In genomic region chr3:127375151-127375937, GRCh38 we compare ENCODE assay signal across 27 cellular contexts.
"Had no signal": no experiment of that assay in that cellular context is flagged by ENCODE, and none has a peak within 500 bp of the region (broad histone marks: within the 10 kb centered on the region; RNA-seq: fewer than 3 reads in every experiment).

No MANE protein-coding gene starts in this region.

- H3K4me3 ChIP-seq: adrenal gland, ascending aorta, dorsolateral prefrontal cortex, esophagus muscularis mucosa, gastrocnemius medialis, heart left ventricle, sigmoid colon, smooth muscle cell, thoracic aorta had no signal

- H3K9me3 ChIP-seq: adrenal gland, ascending aorta, gastrocnemius medialis, thoracic aorta had no signal

- H3K4me1 ChIP-seq: adrenal gland, ascending aorta, esophagus muscularis mucosa, gastrocnemius medialis, heart left ventricle, sigmoid colon had no signal

- DNase-seq: activated B cell treated with CpG ODN at 0.5 μM for 24 hours; activated CD4-positive, alpha-beta T cell treated with anti-CD3 and anti-CD28 coated beads for 36 hours; activated CD4-positive, alpha-beta T cell treated with anti-CD3 and anti-CD28 coated beads, Interleukin-2, amount 50 U/mL, for 4 hours; activated CD8-positive, alpha-beta memory T cell treated with anti-CD3 and anti-CD28 coated beads, Interleukin-2, amount 50 U/mL, for 4 hours; activated naive CD4-positive, alpha-beta T cell; activated T-cell treated with anti-CD3 and anti-CD28 coated beads, Interleukin-2, amount 50 U/mL, for 4 hours; adrenal gland; central memory CD4-positive, alpha-beta T cell; effector memory CD8-positive, alpha-beta T cell; gastrocnemius medialis; heart left ventricle; left ventricle myocardium superior; mammary epithelial cell; nucleus accumbens; sigmoid colon; stimulated activated CD4-positive, alpha-beta T cell treated with anti-CD3 and anti-CD28 coated beads, Interleukin-4, amount 100 ng/mL, for 24 hours; stimulated activated naive CD4-positive, alpha-beta T cell treated with Interleukin-2 at 50 U/mL for 16 hours; SW 1271; T-helper 17 cell had no signal

- H3K4me1 Mint-ChIP-seq: activated B cell treated with CpG ODN at 0.5 μM for 24 hours; activated CD4-positive, alpha-beta T cell treated with anti-CD3 and anti-CD28 coated beads for 36 hours; T-helper 17 cell had no signal

- H3K27me3 ChIP-seq: adrenal gland, ascending aorta, gastrocnemius medialis had no signal

- H3K36me3 ChIP-seq: adrenal gland, ascending aorta, esophagus muscularis mucosa, gastrocnemius medialis, heart left ventricle, sigmoid colon, thoracic aorta had no signal

- H3K36me3 Mint-ChIP-seq: activated naive CD8-positive, alpha-beta T cell; natural killer cell treated with Interleukin-12 subunit alpha and Interleukin-12 subunit beta and Interleukin-15 and Interleukin-18, amount 100 ng/mL, for 72 hours had no signal

- H3K4me3 Mint-ChIP-seq: activated B cell treated with CpG ODN at 0.5 μM for 24 hours; activated CD4-positive, alpha-beta T cell treated with anti-CD3 and anti-CD28 coated beads for 36 hours; activated naive CD8-positive, alpha-beta T cell; activated T-cell treated with anti-CD3 and anti-CD28 coated beads, Interleukin-2, amount 50 U/mL, for 4 hours; effector memory CD8-positive, alpha-beta T cell; natural killer cell treated with Interleukin-12 subunit alpha and Interleukin-12 subunit beta and Interleukin-15 and Interleukin-18, amount 100 ng/mL, for 72 hours; T-helper 17 cell had no signal

- ATAC-seq: activated CD4-positive, alpha-beta T cell treated with anti-CD3 and anti-CD28 coated beads for 36 hours; activated T-cell treated with anti-CD3 and anti-CD28 coated beads, Interleukin-2, amount 50 U/mL, for 4 hours; effector memory CD8-positive, alpha-beta T cell; gastrocnemius medialis; heart left ventricle; left ventricle myocardium superior; natural killer cell treated with Interleukin-12 subunit alpha and Interleukin-12 subunit beta and Interleukin-15 and Interleukin-18, amount 100 ng/mL, for 72 hours; T-helper 17 cell had no signal

- H3K9me3 Mint-ChIP-seq: activated T-helper 2 cell treated with anti-CD3 and anti-CD28 coated beads, Interferon-gamma antibody, Interleukin-2, Interleukin-4, amounts not matched to agents 10 μg/mL and 5 μg/mL and 100 μg/mL, durations not matched to agents 14 hours and 24 hours and 36 hours; effector memory CD8-positive, alpha-beta T cell; natural killer cell treated with Interleukin-12 subunit alpha and Interleukin-12 subunit beta and Interleukin-15 and Interleukin-18, amount 100 ng/mL, for 72 hours had no signal

- H3K27ac ChIP-seq: adrenal gland, ascending aorta, dorsolateral prefrontal cortex, esophagus muscularis mucosa, gastrocnemius medialis, heart left ventricle, sigmoid colon, thoracic aorta had no signal

- H3K27ac Mint-ChIP-seq: activated B cell treated with CpG ODN at 0.5 μM for 24 hours; activated CD4-positive, alpha-beta T cell treated with anti-CD3 and anti-CD28 coated beads for 36 hours; activated naive CD8-positive, alpha-beta T cell; activated T-helper 2 cell treated with anti-CD3 and anti-CD28 coated beads, Interferon-gamma antibody, Interleukin-2, Interleukin-4, amounts not matched to agents 10 μg/mL and 5 μg/mL and 100 μg/mL, durations not matched to agents 14 hours and 24 hours and 36 hours; effector memory CD8-positive, alpha-beta T cell; natural killer cell treated with Interleukin-12 subunit alpha and Interleukin-12 subunit beta and Interleukin-15 and Interleukin-18, amount 100 ng/mL, for 72 hours; T-helper 17 cell had no signal
